ENCODE assay signal across 25 cellular contexts in the genomic region with DNA sequence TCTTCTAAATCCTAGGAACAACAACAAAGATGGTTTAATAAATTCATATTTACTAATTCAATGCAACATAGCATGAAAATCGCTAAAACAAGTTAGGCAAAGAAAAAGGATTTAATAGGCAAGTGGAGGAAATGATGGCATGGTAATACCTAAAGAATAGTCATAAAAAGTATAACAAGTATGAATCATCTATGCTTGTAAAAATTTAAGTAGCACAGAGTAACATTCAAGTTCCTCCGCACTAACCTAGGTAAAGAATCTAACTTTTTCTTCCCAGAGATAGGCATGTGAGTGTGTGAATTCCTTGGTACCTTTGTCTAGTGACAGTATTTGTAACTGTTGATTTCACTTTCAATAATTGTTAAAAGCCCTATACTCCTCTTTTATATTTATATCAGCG. TPM values are rescaled to one million over a fixed set of nuclear protein-coding genes. Genes with fewer than 3 reads are reported as not detected.
DNase-seq lines count a peak whose midpoint lies in the region; ATAC-seq and TF ChIP-seq lines count a peak whose summit lies in the region.
"Had no signal": no experiment of that assay in that cellular context is flagged by ENCODE, and none has a peak within 500 bp of the region (broad histone marks: within the 10 kb centered on the region; RNA-seq: fewer than 3 reads in every experiment).

No MANE protein-coding gene starts in this region.

- DNase-seq in activated naive CD4-positive, alpha-beta T cell treated with anti-CD3 and anti-CD28 coated beads, Interleukin-2, amount 50 U/mL, for 72 hours (ENCODE audit: low spot score in 2 of 2): no peak
- no peak for DNase-seq in activated naive CD8-positive, alpha-beta T cell treated with anti-CD3 and anti-CD28 coated beads, Interleukin-2, amount 50 U/mL, for 24 hours
- DNase-seq in upper lobe of right lung (no peak), COLO829 (ENCODE audit: low spot score) (no peak), NCI-H1417 (lab: John Stamatoyannopoulos, UW) (no peak), anterior cingulate cortex (lab: John Stamatoyannopoulos, UW) (no peak)
- DNase-seq: activated CD4-positive, alpha-beta T cell treated with anti-CD3 and anti-CD28 coated beads for 1 hour; activated effector memory CD4-positive, alpha-beta T cell treated with Interleukin-2 at 50 U/mL for 16 hours; amniotic stem cell; C1 segment of cervical spinal cord; GF-D8; left lung; NCI-H1694 treated with DMSO at 0.1 percent for 48 hours; NCI-H82; pancreas; PC-9; right cardiac atrium; SHP77 treated with DMSO at 0.1 percent for 48 hours; T-cell had no signal

- peaks cover 18% of the 10 kb centered on the region for H3K4me1 Mint-ChIP-seq in activated naive CD4-positive, alpha-beta T cell treated with anti-CD3 and anti-CD28 coated beads, Interleukin-2, amount 50 U/mL, for 24 hours
- peaks cover 8% of the 10 kb centered on the region for H3K4me1 Mint-ChIP-seq in activated naive CD8-positive, alpha-beta T cell treated with anti-CD3 and anti-CD28 coated beads, Interleukin-2, amount 50 U/mL, for 24 hours
- H3K4me1 Mint-ChIP-seq: nephron had no signal

- H3K27ac Mint-ChIP-seq in activated naive CD4-positive, alpha-beta T cell treated with anti-CD3 and anti-CD28 coated beads, Interleukin-2, amount 50 U/mL, for 24 hours: peak overlapping the region; percentile 57
- no peak overlapping the region for H3K27ac Mint-ChIP-seq in activated naive CD4-positive, alpha-beta T cell treated with anti-CD3 and anti-CD28 coated beads, Interleukin-2, amount 50 U/mL, for 72 hours
- H3K27ac Mint-ChIP-seq in activated naive CD8-positive, alpha-beta T cell treated with anti-CD3 and anti-CD28 coated beads, Interleukin-2, amount 50 U/mL, for 24 hours: peak overlapping the region; percentile 6
- H3K27ac Mint-ChIP-seq: nephron, T-cell, type B pancreatic cell had no signal

- no peaks in the 10 kb centered on the region for H3K9me3 Mint-ChIP-seq in activated naive CD4-positive, alpha-beta T cell treated with anti-CD3 and anti-CD28 coated beads, Interleukin-2, amount 50 U/mL, for 24 hours
- H3K9me3 Mint-ChIP-seq in activated naive CD4-positive, alpha-beta T cell treated with anti-CD3 and anti-CD28 coated beads, Interleukin-2, amount 50 U/mL, for 72 hours: no peaks in the 10 kb centered on the region
- no peaks in the 10 kb centered on the region for H3K9me3 Mint-ChIP-seq in activated naive CD8-positive, alpha-beta T cell treated with anti-CD3 and anti-CD28 coated beads, Interleukin-2, amount 50 U/mL, for 24 hours
- H3K9me3 Mint-ChIP-seq: type B pancreatic cell had no signal

- H3K36me3 ChIP-seq in KOPT-K1 (ENCODE audit: insufficient read depth, low read length) (peaks cover 91% of the 10 kb centered on the region), upper lobe of right lung (no peaks in the 10 kb centered on the region)
- H3K36me3 ChIP-seq: pancreas had no signal

- H3K4me1 ChIP-seq in upper lobe of right lung: peaks cover 28% of the 10 kb centered on the region

- no peaks in the 10 kb centered on the region for H3K27me3 ChIP-seq in upper lobe of right lung
- H3K27me3 ChIP-seq: cardiac muscle cell, left lung, pancreas had no signal

- H3K4me3 Mint-ChIP-seq in activated naive CD4-positive, alpha-beta T cell treated with anti-CD3 and anti-CD28 coated beads, Interleukin-2, amount 50 U/mL, for 24 hours: no peak overlapping the region
- no peak overlapping the region for H3K4me3 Mint-ChIP-seq in activated naive CD8-positive, alpha-beta T cell treated with anti-CD3 and anti-CD28 coated beads, Interleukin-2, amount 50 U/mL, for 24 hours
- H3K4me3 Mint-ChIP-seq: nephron, T-cell, type B pancreatic cell had no signal

- H3K27ac ChIP-seq in KOPT-K1 (ENCODE audit: low read depth, low read length, poor library complexity, severe bottlenecking) (peak overlapping the region; percentile 100), upper lobe of right lung (peak overlapping the region; percentile 27)
- H3K27ac ChIP-seq: cardiac muscle cell, pancreas, PC-9 had no signal

- intact Hi-C loops in upper lobe of right lung (cut with DNase I): no loop called here

- ATAC-seq in activated naive CD4-positive, alpha-beta T cell treated with anti-CD3 and anti-CD28 coated beads, Interleukin-2, amount 50 U/mL, for 72 hours: no peak
- no peak for ATAC-seq in activated naive CD8-positive, alpha-beta T cell treated with anti-CD3 and anti-CD28 coated beads, Interleukin-2, amount 50 U/mL, for 24 hours
- no peak for ATAC-seq in upper lobe of right lung
- ATAC-seq: HCT116, left lung, pancreas, right cardiac atrium, T-cell had no signal

- H3K4me3 ChIP-seq in upper lobe of right lung: no peak overlapping the region
- H3K4me3 ChIP-seq: cardiac muscle cell, left lung, pancreas, PC-9 had no signal

- H3K9me3 ChIP-seq in KOPT-K1 (ENCODE audit: insufficient read depth, low read length, poor library complexity, severe bottlenecking) (peaks cover 15% of the 10 kb centered on the region), upper lobe of right lung (no peaks in the 10 kb centered on the region)
- H3K9me3 ChIP-seq: left lung, pancreas had no signal

- H3K36me3 Mint-ChIP-seq in activated naive CD4-positive, alpha-beta T cell treated with anti-CD3 and anti-CD28 coated beads, Interleukin-2, amount 50 U/mL, for 24 hours: peaks cover 11% of the 10 kb centered on the region
- H3K36me3 Mint-ChIP-seq in activated naive CD4-positive, alpha-beta T cell treated with anti-CD3 and anti-CD28 coated beads, Interleukin-2, amount 50 U/mL, for 72 hours: peaks cover 5 to 11% of the 10 kb centered on the region in 2 donors
- H3K36me3 Mint-ChIP-seq in activated naive CD8-positive, alpha-beta T cell treated with anti-CD3 and anti-CD28 coated beads, Interleukin-2, amount 50 U/mL, for 24 hours (ENCODE audit: low read depth): peaks cover 15% of the 10 kb centered on the region

- TF ChIP-seq CTCF in upper lobe of right lung (IDR thresholded peaks at IDR 0.05): no peak

- H3K27me3 Mint-ChIP-seq in activated naive CD4-positive, alpha-beta T cell treated with anti-CD3 and anti-CD28 coated beads, Interleukin-2, amount 50 U/mL, for 24 hours: no peaks in the 10 kb centered on the region
- no peaks in the 10 kb centered on the region for H3K27me3 Mint-ChIP-seq in activated naive CD8-positive, alpha-beta T cell treated with anti-CD3 and anti-CD28 coated beads, Interleukin-2, amount 50 U/mL, for 24 hours
- H3K27me3 Mint-ChIP-seq: T-cell, type B pancreatic cell had no signal

RNA-seq across cellular contexts. Expression of a gene that starts 42.6 kb away (rescaled TPM):
- total RNA-seq in activated naive CD4-positive, alpha-beta T cell treated with anti-CD3 and anti-CD28 coated beads, Interleukin-2, amount 50 U/mL, for 72 hours: 1 to 10 TPM; 1.6 to 1.7 TPM
- total RNA-seq in upper lobe of right lung: 18.4 TPM

Comparison
In these comparisons a context has a peak if more than half of its experiments do, and no peak if none do; other contexts are left out.
1. H3K27ac Mint-ChIP-seq: peak in activated naive CD4-positive, alpha-beta T cell treated with anti-CD3 and anti-CD28 coated beads, Interleukin-2, amount 50 U/mL, for 24 hours (single experiment) and activated naive CD8-positive, alpha-beta T cell treated with anti-CD3 and anti-CD28 coated beads, Interleukin-2, amount 50 U/mL, for 24 hours (single experiment); none in activated naive CD4-positive, alpha-beta T cell treated with anti-CD3 and anti-CD28 coated beads, Interleukin-2, amount 50 U/mL, for 72 hours (0 of 2).